ENCODE assay signal across 8 cellular contexts in the genomic region with DNA sequence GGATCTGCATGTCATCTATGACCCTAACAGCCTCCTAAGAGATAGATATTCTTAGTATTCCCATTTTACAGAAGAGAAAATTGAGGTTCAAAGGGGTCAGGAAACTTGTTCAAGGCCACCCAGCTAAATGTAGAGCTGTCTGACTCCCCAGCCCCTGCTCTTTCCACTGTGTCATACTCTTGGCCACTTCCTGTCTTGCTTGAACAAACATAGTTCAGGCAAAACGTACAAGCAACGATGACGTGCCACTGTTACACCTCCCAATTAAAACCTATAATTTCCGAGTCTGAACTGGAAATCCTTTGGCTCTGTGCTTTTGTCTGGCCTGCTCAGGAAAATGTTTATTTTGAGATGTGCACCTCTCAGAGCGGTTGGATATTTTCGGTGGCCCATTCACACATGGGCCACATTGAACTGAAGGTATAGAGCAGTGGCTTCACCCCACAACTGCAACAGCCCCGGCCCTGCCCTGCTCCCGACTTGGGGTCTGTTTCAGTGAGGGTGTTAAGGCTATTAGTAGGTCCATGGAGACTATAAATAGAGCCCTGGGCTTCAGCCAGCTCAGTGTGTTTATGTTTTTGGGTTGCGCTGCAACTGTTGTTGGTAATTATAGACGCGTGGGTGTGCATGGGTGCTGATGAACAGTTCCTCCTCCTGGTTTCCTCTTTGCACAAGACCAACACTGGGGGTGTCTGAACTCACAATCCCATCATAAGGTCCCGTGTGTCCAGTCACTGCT.
A peak's percentile ranks its signal among the peaks of the same experiment; 100 is the strongest.
DNase-seq lines count a peak whose midpoint lies in the region; ATAC-seq, FAIRE-seq and TF ChIP-seq lines count a peak whose summit lies in the region.

No MANE protein-coding gene starts in this region.

- H3K27me3 ChIP-seq in bronchial epithelial cell (ENCODE audit: control insufficient read depth, insufficient read depth, low read length): no peaks in the 10 kb centered on the region

- peak; percentile 75 for ATAC-seq in GM19023 (IDR thresholded peaks at IDR 0.05; ENCODE audit: unreplicated experiment)
- peak; percentile 65 for ATAC-seq in HG02981 (IDR thresholded peaks at IDR 0.05; ENCODE audit: unreplicated experiment)

- DNase-seq in SIG-M5 treated with dmso at 0.1 percent for 504 hours (lab: John Stamatoyannopoulos, UW; ENCODE audit: unreplicated experiment) (peak; percentile 80), bronchial epithelial cell (ENCODE audit: low read depth) (peak; percentile 49), retina (no peak), midbrain (lab: John Stamatoyannopoulos, UW) (no peak), OCI-M2 (lab: John Stamatoyannopoulos, UW; ENCODE audit: unreplicated experiment) (no peak)
- peak in 2 of 3 donors; percentile 19 to 38 for DNase-seq in stimulated activated CD4-positive, alpha-beta T cell treated with anti-CD3 and anti-CD28 coated beads, TNF-alpha, amount 100 ng/mL, for 48 hours (ENCODE audit: low read depth in 3 of 3)

- no peak for FAIRE-seq in bronchial epithelial cell (lab: Jason Lieb, UNC)

- no peak overlapping the region for H3K4me3 ChIP-seq in bronchial epithelial cell (ENCODE audit: low read depth, low read length)

- no peak for TF ChIP-seq CTCF in bronchial epithelial cell (IDR thresholded peaks at IDR 0.05; ENCODE audit: insufficient read depth, low read length, severe bottlenecking)

- no peaks in the 10 kb centered on the region for H3K36me3 ChIP-seq in bronchial epithelial cell (ENCODE audit: control insufficient read depth, insufficient read depth, low read length)

Comparison
In these comparisons a context has a peak if more than half of its experiments do, and no peak if none do; other contexts are left out.
1. DNase-seq: peak in SIG-M5 treated with dmso at 0.1 percent for 504 hours (single experiment), bronchial epithelial cell (single experiment) and stimulated activated CD4-positive, alpha-beta T cell treated with anti-CD3 and anti-CD28 coated beads, TNF-alpha, amount 100 ng/mL, for 48 hours (2 of 3); none in retina (single experiment), midbrain (single experiment) and OCI-M2 (single experiment).